Comparison of ENCODE assay signal across 9 cellular contexts in genomic region chr13:92959790-92960189, GRCh38.
"Had no signal": no experiment of that assay in that cellular context is flagged by ENCODE, and none has a peak within 500 bp of the region (broad histone marks: within the 10 kb centered on the region; RNA-seq: fewer than 3 reads in every experiment).

No MANE protein-coding gene starts in this region.

- H3K9ac ChIP-seq: GM23248 had no signal

- ATAC-seq: K562 had no signal

- H3K27ac ChIP-seq: GM23248, HL-60 had no signal

- DNase-seq: GM23248, GOT3, H9, HCEC 1CT, IMR-90, KG1 had no signal

- H2AFZ ChIP-seq: GM23248 had no signal

- H3K4me3 ChIP-seq: GM23248, K562 had no signal

- FAIRE-seq: H54, K562 had no signal
